Comparison of ENCODE assay signal across 8 cellular contexts in the genomic region with DNA sequence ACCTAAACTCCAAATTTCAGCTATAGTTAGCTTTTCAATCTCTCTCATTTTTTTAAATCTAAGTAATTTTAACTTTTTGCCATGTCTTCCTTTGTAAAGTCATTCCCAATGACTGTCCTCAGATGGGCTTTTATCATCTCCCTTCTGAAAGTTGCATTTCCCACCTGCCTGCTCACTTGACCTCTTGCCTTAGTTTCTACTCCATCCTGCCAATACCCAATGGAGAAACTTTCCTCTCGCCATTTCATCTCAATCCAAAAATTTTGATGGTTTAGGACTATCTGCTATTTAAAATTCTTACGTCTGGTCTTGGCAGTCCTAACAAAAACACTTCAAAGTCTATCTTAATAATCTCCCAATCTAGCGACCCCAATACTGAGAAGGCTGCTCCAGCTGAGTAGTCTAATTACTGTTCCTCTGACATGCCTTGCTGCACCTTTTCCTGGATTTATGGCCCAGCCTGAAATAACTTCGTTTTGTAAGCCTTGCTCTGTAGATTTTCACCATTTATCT.
"Had no signal": no experiment of that assay in that cellular context is flagged by ENCODE, and none has a peak within 500 bp of the region (broad histone marks: within the 10 kb centered on the region; RNA-seq: fewer than 3 reads in every experiment).

No MANE protein-coding gene starts in this region.

- H3K4me3 Mint-ChIP-seq: HFFc6 had no signal

- H3K9me3 ChIP-seq: HAP-1 had no signal

- H3K4me3 ChIP-seq: HAP-1, K562 had no signal

- ATAC-seq: HCT116, HepG2, K562 had no signal

- H3K36me3 ChIP-seq: HAP-1 had no signal

- H3K9me3 Mint-ChIP-seq: HFFc6 had no signal

- H3K27ac Mint-ChIP-seq: HFFc6 had no signal

- DNase-seq: GOT3, HFFc6, KG1 had no signal

- H3K27ac ChIP-seq: HL-60 had no signal
